Comparison of ENCODE assay signal across 18 cellular contexts in the genomic region with DNA sequence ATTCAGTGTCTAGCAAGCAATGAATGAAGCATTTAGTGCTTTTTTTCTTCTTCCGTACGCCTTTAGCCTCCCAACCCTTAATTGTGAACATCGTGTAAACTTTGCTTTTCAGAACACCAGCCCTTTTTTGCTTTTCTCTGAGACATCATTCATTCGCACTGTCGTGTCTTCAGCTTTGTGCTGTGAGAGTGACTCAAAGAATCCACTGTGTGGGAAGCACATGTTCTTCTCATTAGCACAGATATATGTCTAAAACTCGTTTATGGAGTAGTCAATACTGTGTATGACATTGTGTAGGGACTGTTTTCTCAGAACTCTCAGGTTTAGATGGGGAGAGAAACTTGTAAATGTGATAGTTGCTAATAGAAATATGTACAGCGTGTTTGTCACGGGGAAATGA.
A peak's percentile ranks its signal among the peaks of the same experiment; 100 is the strongest.
DNase-seq lines count a peak whose midpoint lies in the region; ATAC-seq and TF ChIP-seq lines count a peak whose summit lies in the region.
"Had no signal": no experiment of that assay in that cellular context is flagged by ENCODE, and none has a peak within 500 bp of the region (broad histone marks: within the 10 kb centered on the region; RNA-seq: fewer than 3 reads in every experiment).

No MANE protein-coding gene starts in this region.

- CTCF ChIA-PET in activated CD8-positive, alpha-beta T cell treated with anti-CD3 and anti-CD28 coated beads for 36 hours (lab: Charles Lee): no interaction called here
- CTCF ChIA-PET in activated CD8-positive, alpha-beta T cell treated with anti-CD3 and anti-CD28 coated beads, Interleukin-2, amount 10 ng/mL, durations not matched to agents 7 days and 5 days (lab: Charles Lee): no interaction called here
- CTCF ChIA-PET in GM10248 (lab: Yijun Ruan, JAX): no interaction called here

- no peak overlapping the region for H3K27ac Mint-ChIP-seq in activated CD8-positive, alpha-beta T cell treated with anti-CD3 and anti-CD28 coated beads for 36 hours
- no peak overlapping the region for H3K27ac Mint-ChIP-seq in activated CD8-positive, alpha-beta T cell treated with anti-CD3 and anti-CD28 coated beads, Interleukin-2, amount 10 ng/mL, durations not matched to agents 7 days and 5 days
- H3K27ac Mint-ChIP-seq in T-helper 17 cell: peak overlapping the region; percentile 1

- ATAC-seq in activated CD8-positive, alpha-beta T cell treated with anti-CD3 and anti-CD28 coated beads for 36 hours: peak; percentile 39
- no peak for ATAC-seq in activated CD8-positive, alpha-beta T cell treated with anti-CD3 and anti-CD28 coated beads, Interleukin-2, amount 10 ng/mL, durations not matched to agents 7 days and 5 days
- ATAC-seq in T-helper 17 cell: no peak
- no peak for ATAC-seq in HG02759 (IDR thresholded peaks at IDR 0.05; ENCODE audit: unreplicated experiment)
- no peak for ATAC-seq in HG03354 (IDR thresholded peaks at IDR 0.05; ENCODE audit: poor library complexity, severe bottlenecking, unreplicated experiment)
- ATAC-seq: Right ventricle myocardium inferior had no signal

- no peaks in the 10 kb centered on the region for H3K9me3 Mint-ChIP-seq in activated CD8-positive, alpha-beta T cell treated with anti-CD3 and anti-CD28 coated beads for 36 hours
- H3K9me3 Mint-ChIP-seq in activated CD8-positive, alpha-beta T cell treated with anti-CD3 and anti-CD28 coated beads, Interleukin-2, amount 10 ng/mL, durations not matched to agents 7 days and 5 days (ENCODE audit: insufficient read depth): no peaks in the 10 kb centered on the region

- no peak overlapping the region for H3K4me3 Mint-ChIP-seq in activated CD8-positive, alpha-beta T cell treated with anti-CD3 and anti-CD28 coated beads for 36 hours
- H3K4me3 Mint-ChIP-seq in activated CD8-positive, alpha-beta T cell treated with anti-CD3 and anti-CD28 coated beads, Interleukin-2, amount 10 ng/mL, durations not matched to agents 7 days and 5 days: no peak overlapping the region
- no peak overlapping the region for H3K4me3 Mint-ChIP-seq in T-helper 17 cell
- H3K4me3 Mint-ChIP-seq: CD4-positive, CD25-positive, alpha-beta regulatory T cell had no signal

- no peaks in the 10 kb centered on the region for H3K27me3 Mint-ChIP-seq in activated CD8-positive, alpha-beta T cell treated with anti-CD3 and anti-CD28 coated beads for 36 hours
- no peaks in the 10 kb centered on the region for H3K27me3 Mint-ChIP-seq in activated CD8-positive, alpha-beta T cell treated with anti-CD3 and anti-CD28 coated beads, Interleukin-2, amount 10 ng/mL, durations not matched to agents 7 days and 5 days (ENCODE audit: low read depth)
- H3K27me3 Mint-ChIP-seq in T-helper 17 cell: no peaks in the 10 kb centered on the region
- H3K27me3 Mint-ChIP-seq: CD4-positive, CD25-positive, alpha-beta regulatory T cell had no signal

- H3K9me3 ChIP-seq in T-helper 17 cell (ENCODE audit: control insufficient read depth, low read length, poor library complexity, severe bottlenecking): no peaks in the 10 kb centered on the region

- H3K4me1 Mint-ChIP-seq in activated CD8-positive, alpha-beta T cell treated with anti-CD3 and anti-CD28 coated beads for 36 hours (ENCODE audit: low read depth): peaks cover 17% of the 10 kb centered on the region
- H3K4me1 Mint-ChIP-seq in activated CD8-positive, alpha-beta T cell treated with anti-CD3 and anti-CD28 coated beads, Interleukin-2, amount 10 ng/mL, durations not matched to agents 7 days and 5 days (ENCODE audit: low read depth): peaks cover 10% of the 10 kb centered on the region
- H3K4me1 Mint-ChIP-seq in T-helper 17 cell: peaks cover 10% of the 10 kb centered on the region

- intact Hi-C loops in activated CD8-positive, alpha-beta T cell treated with anti-CD3 and anti-CD28 coated beads for 36 hours (cut with micrococcal nuclease): no loop called here

- H3K36me3 Mint-ChIP-seq in activated CD8-positive, alpha-beta T cell treated with anti-CD3 and anti-CD28 coated beads for 36 hours (ENCODE audit: low read depth): peaks cover 19% of the 10 kb centered on the region
- H3K36me3 Mint-ChIP-seq in activated CD8-positive, alpha-beta T cell treated with anti-CD3 and anti-CD28 coated beads, Interleukin-2, amount 10 ng/mL, durations not matched to agents 7 days and 5 days (ENCODE audit: low read depth): peaks cover 4% of the 10 kb centered on the region
- H3K36me3 Mint-ChIP-seq in T-helper 17 cell (ENCODE audit: low read depth): no peaks in the 10 kb centered on the region

- POLR2A ChIA-PET in activated CD8-positive, alpha-beta T cell treated with anti-CD3 and anti-CD28 coated beads for 36 hours (lab: Charles Lee): no interaction called here
- POLR2A ChIA-PET in activated CD8-positive, alpha-beta T cell treated with anti-CD3 and anti-CD28 coated beads, Interleukin-2, amount 10 ng/mL, durations not matched to agents 7 days and 5 days (lab: Charles Lee): no interaction called here
- POLR2A ChIA-PET in GM10248 (lab: Yijun Ruan, JAX): no interaction called here

- TF ChIP-seq CTCF in activated CD8-positive, alpha-beta T cell treated with anti-CD3 and anti-CD28 coated beads for 36 hours (IDR thresholded peaks at IDR 0.05): no peak
- no peak for TF ChIP-seq CTCF in GM10248 (IDR thresholded peaks at IDR 0.05; ENCODE audit: control extremely low read depth, extremely low read depth, low read depth, missing control alignments)

- no peak for DNase-seq in activated CD8-positive, alpha-beta T cell treated with anti-CD3 and anti-CD28 coated beads for 36 hours
- no peak for DNase-seq in activated CD8-positive, alpha-beta T cell treated with anti-CD3 and anti-CD28 coated beads, Interleukin-2, amount 10 ng/mL, durations not matched to agents 7 days and 5 days
- DNase-seq in T-helper 17 cell: no peak
- peak; percentile 32 for DNase-seq in fibroblast of peridontal ligament (ENCODE audit: extremely low read depth)
- peak; percentile 12 for DNase-seq in stromal cell of bone marrow (ENCODE audit: low read depth)
- DNase-seq in GM10248 (ENCODE audit: extremely low spot score): no peak
- DNase-seq: 8988T; AML-193; Calu3; CD4-positive, CD25-positive, alpha-beta regulatory T cell; DMS79; GOT3; NCI-H1092 treated with DMSO at 0.1 percent for 48 hours; NCI-H1694 treated with DMSO at 0.1 percent for 48 hours; PC-9 had no signal

Comparison
In these comparisons a context has a peak if more than half of its experiments do, and no peak if none do; other contexts are left out.
1. DNase-seq: peak in fibroblast of peridontal ligament (single experiment) and stromal cell of bone marrow (single experiment); none in activated CD8-positive, alpha-beta T cell treated with anti-CD3 and anti-CD28 coated beads for 36 hours (single experiment), activated CD8-positive, alpha-beta T cell treated with anti-CD3 and anti-CD28 coated beads, Interleukin-2, amount 10 ng/mL, durations not matched to agents 7 days and 5 days (single experiment), T-helper 17 cell (0 of 3) and GM10248 (single experiment).